1 cellular context compared by ENCODE assay signal in the genomic region with DNA sequence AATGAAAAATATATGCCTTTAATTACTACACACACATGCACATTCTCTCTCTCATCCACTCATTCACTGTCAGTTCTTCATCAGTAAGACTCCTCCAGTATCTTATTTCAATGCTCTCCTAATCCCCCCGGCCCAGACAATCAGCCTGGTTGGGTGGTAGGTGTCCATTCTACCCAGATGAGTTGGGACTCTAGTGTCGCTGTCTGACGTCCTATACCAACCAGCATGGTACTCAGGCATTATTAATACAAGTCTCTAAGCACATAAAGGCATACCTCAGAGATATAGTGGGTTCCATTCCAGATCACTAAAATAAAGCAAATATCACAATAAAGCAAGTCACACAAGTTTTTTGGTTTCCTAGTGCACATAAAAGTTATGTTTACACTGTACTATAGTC.
TF ChIP-seq lines count a peak whose summit lies in the region.

No MANE protein-coding gene starts in this region.

TF ChIP-seq in GM12878, 131 proteins besides CTCF, POLR2A, EP300 and RAD21:
- TF ChIP-seq HDGF (IDR thresholded peaks at IDR 0.05): no peak
- TF ChIP-seq CHD4 (IDR thresholded peaks at IDR 0.05): no peak
- no peak for TF ChIP-seq SMAD1 (IDR thresholded peaks at IDR 0.05; ENCODE audit: low read depth, partially characterized antibody)
- no peak for TF ChIP-seq ZZZ3 (IDR thresholded peaks at IDR 0.05; ENCODE audit: control insufficient read depth, insufficient read length, low read depth)
- no peak for TF ChIP-seq STAT1 (conservative IDR thresholded peaks at IDR 0.05)
- TF ChIP-seq PAX5 (IDR thresholded peaks at IDR 0.05; ENCODE audit: borderline replicate concordance, low read depth, low read length): no peak
- no peak for TF ChIP-seq NFIC (IDR thresholded peaks at IDR 0.05; ENCODE audit: low read depth, low read length)
- no peak for TF ChIP-seq EZH2 (IDR thresholded peaks at IDR 0.05; ENCODE audit: borderline replicate concordance, control insufficient read depth, low read depth, low read length)
- TF ChIP-seq CBX5 (IDR thresholded peaks at IDR 0.05; ENCODE audit: low read depth): no peak
- TF ChIP-seq SREBF1 (IDR thresholded peaks at IDR 0.05; ENCODE audit: low read length): no peak
- TF ChIP-seq, protein P1, sequence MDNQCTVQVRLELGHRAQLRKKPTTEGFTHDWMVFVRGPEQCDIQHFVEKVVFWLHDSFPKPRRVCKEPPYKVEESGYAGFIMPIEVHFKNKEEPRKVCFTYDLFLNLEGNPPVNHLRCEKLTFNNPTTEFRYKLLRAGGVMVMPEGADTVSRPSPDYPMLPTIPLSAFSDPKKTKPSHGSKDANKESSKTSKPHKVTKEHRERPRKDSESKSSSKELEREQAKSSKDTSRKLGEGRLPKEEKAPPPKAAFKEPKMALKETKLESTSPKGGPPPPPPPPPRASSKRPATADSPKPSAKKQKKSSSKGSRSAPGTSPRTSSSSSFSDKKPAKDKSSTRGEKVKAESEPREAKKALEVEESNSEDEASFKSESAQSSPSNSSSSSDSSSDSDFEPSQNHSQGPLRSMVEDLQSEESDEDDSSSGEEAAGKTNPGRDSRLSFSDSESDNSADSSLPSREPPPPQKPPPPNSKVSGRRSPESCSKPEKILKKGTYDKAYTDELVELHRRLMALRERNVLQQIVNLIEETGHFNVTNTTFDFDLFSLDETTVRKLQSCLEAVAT (IDR thresholded peaks at IDR 0.05): no peak
- no peak for TF ChIP-seq MEF2B (IDR thresholded peaks at IDR 0.05; ENCODE audit: partially characterized antibody, poor library complexity, severe bottlenecking)
- TF ChIP-seq IRF4 (IDR thresholded peaks at IDR 0.05; ENCODE audit: low read depth, low read length): no peak
- no peak for TF ChIP-seq CHD2 (IDR thresholded peaks at IDR 0.05; ENCODE audit: borderline replicate concordance, low read depth, low read length)
- TF ChIP-seq BRCA1 (IDR thresholded peaks at IDR 0.05; ENCODE audit: low read depth, low read length): no peak
- TF ChIP-seq SMC3 (IDR thresholded peaks at IDR 0.05; ENCODE audit: borderline replicate concordance, low read length): no peak
- no peak for TF ChIP-seq RBBP5 (conservative IDR thresholded peaks at IDR 0.05)
- TF ChIP-seq SUZ12 (IDR thresholded peaks at IDR 0.05; ENCODE audit: unreplicated experiment): no peak
- no peak for TF ChIP-seq RFX5 (IDR thresholded peaks at IDR 0.05; ENCODE audit: low read depth, low read length)
